Comparison of ENCODE assay signal across 15 cellular contexts in genomic region chr12:93407283-93407962, GRCh38. TPM values are rescaled to one million over a fixed set of nuclear protein-coding genes. Genes with fewer than 3 reads are reported as not detected.
DNase-seq lines count a peak whose midpoint lies in the region; ATAC-seq and TF ChIP-seq lines count a peak whose summit lies in the region.
"Had no signal": no experiment of that assay in that cellular context is flagged by ENCODE, and none has a peak within 500 bp of the region (broad histone marks: within the 10 kb centered on the region; RNA-seq: fewer than 3 reads in every experiment).

No MANE protein-coding gene starts in this region.

- POLR2A ChIA-PET in CD8-positive, alpha-beta T cell (lab: Charles Lee): interaction anchor here (0.8 kb wide), 1 partner anchor 15 kb away, joined by 3 read pairs; no protein-coding TSS in a partner anchor
- POLR2A ChIA-PET in activated CD8-positive, alpha-beta T cell treated with anti-CD3 and anti-CD28 coated beads for 36 hours (lab: Charles Lee): interaction anchor here (1.1 kb wide), 1 partner anchor 14 kb away, joined by 3 read pairs; no protein-coding TSS in a partner anchor

- H3K9me3 ChIP-seq in CD8-positive, alpha-beta T cell (ENCODE audit: low read length): no peaks in the 10 kb centered on the region

- H3K4me3 ChIP-seq in CD8-positive, alpha-beta T cell (ENCODE audit: low read depth, low read length): no peak overlapping the region

- H3K4me1 Mint-ChIP-seq in CD8-positive, alpha-beta T cell (ENCODE audit: low read depth): peaks cover 17% of the 10 kb centered on the region
- peaks cover 39% of the 10 kb centered on the region for H3K4me1 Mint-ChIP-seq in activated CD8-positive, alpha-beta T cell treated with anti-CD3 and anti-CD28 coated beads for 36 hours (ENCODE audit: low read depth)
- peaks cover 8% of the 10 kb centered on the region for H3K4me1 Mint-ChIP-seq in memory B cell

- CTCF ChIA-PET in CD8-positive, alpha-beta T cell (lab: Charles Lee): interaction anchor here (1.0 to 1.2 kb wide), 2 partner anchors 10 to 420 kb away, joined by 4 to 7 read pairs; no protein-coding TSS in a partner anchor
- CTCF ChIA-PET in activated CD8-positive, alpha-beta T cell treated with anti-CD3 and anti-CD28 coated beads for 36 hours (lab: Charles Lee): interaction anchor here (1.3 to 4.3 kb wide), 3 partner anchors 10 to 309 kb away, joined by 5 to 26 read pairs (median 13); no protein-coding TSS in a partner anchor

- H3K27me3 ChIP-seq in CD8-positive, alpha-beta T cell (ENCODE audit: insufficient read depth, low read length): no peaks in the 10 kb centered on the region

- H3K36me3 ChIP-seq in CD8-positive, alpha-beta T cell (ENCODE audit: insufficient read depth, low read length): peaks cover 4% of the 10 kb centered on the region

- no peak for ATAC-seq in CD8-positive, alpha-beta T cell
- ATAC-seq in activated CD8-positive, alpha-beta T cell treated with anti-CD3 and anti-CD28 coated beads for 36 hours: no peak
- ATAC-seq in memory B cell (ENCODE audit: low read depth) (no peak), GM18868 (IDR thresholded peaks at IDR 0.05; ENCODE audit: unreplicated experiment) (no peak), HG03175 (IDR thresholded peaks at IDR 0.05; ENCODE audit: unreplicated experiment) (no peak)

- intact Hi-C loops in CD8-positive, alpha-beta T cell (cut with DNase I, micrococcal nuclease): no loop called here
- intact Hi-C loops in activated CD8-positive, alpha-beta T cell treated with anti-CD3 and anti-CD28 coated beads for 36 hours (cut with micrococcal nuclease): no loop called here

- H3K9me3 Mint-ChIP-seq in CD8-positive, alpha-beta T cell: no peaks in the 10 kb centered on the region
- no peaks in the 10 kb centered on the region for H3K9me3 Mint-ChIP-seq in activated CD8-positive, alpha-beta T cell treated with anti-CD3 and anti-CD28 coated beads for 36 hours
- H3K9me3 Mint-ChIP-seq in memory B cell: no peaks in the 10 kb centered on the region

- H3K4me3 Mint-ChIP-seq in CD8-positive, alpha-beta T cell: no peak overlapping the region
- H3K4me3 Mint-ChIP-seq in activated CD8-positive, alpha-beta T cell treated with anti-CD3 and anti-CD28 coated beads for 36 hours: no peak overlapping the region
- no peak overlapping the region for H3K4me3 Mint-ChIP-seq in memory B cell

- no peaks in the 10 kb centered on the region for H3K27me3 Mint-ChIP-seq in CD8-positive, alpha-beta T cell (ENCODE audit: low read depth)
- H3K27me3 Mint-ChIP-seq in activated CD8-positive, alpha-beta T cell treated with anti-CD3 and anti-CD28 coated beads for 36 hours: no peaks in the 10 kb centered on the region
- no peaks in the 10 kb centered on the region for H3K27me3 Mint-ChIP-seq in memory B cell

- peaks cover 16% of the 10 kb centered on the region for H3K4me1 ChIP-seq in CD8-positive, alpha-beta T cell (ENCODE audit: insufficient read depth, low read length)

- DNase-seq in DMS 273 (lab: John Stamatoyannopoulos, UW; ENCODE audit: unreplicated experiment) (peak; percentile 16), DMS 273 treated with DMSO at 0.1 percent for 48 hours (lab: John Stamatoyannopoulos, UW) (no peak), memory B cell (ENCODE audit: low spot score in 2 of 2) (no peak)
- DNase-seq in CD8-positive, alpha-beta T cell: no peak
- no peak for DNase-seq in activated CD8-positive, alpha-beta T cell treated with anti-CD3 and anti-CD28 coated beads for 36 hours
- DNase-seq in stimulated activated CD4-positive, alpha-beta T cell treated with anti-CD3 and anti-CD28 coated beads, Interleukin-4, amount 100 ng/mL, for 1 hour: no peak
- DNase-seq: activated CD4-positive, alpha-beta T cell treated with anti-CD3 and anti-CD28 coated beads, Interleukin-2, amount 50 U/mL, for 48 hours; COR-L47; HCEC 1CT; head of caudate nucleus; NCI-H2029; NCI-H774 had no signal

- H3K36me3 Mint-ChIP-seq in CD8-positive, alpha-beta T cell: peaks cover 66% of the 10 kb centered on the region
- peaks cover 49% of the 10 kb centered on the region for H3K36me3 Mint-ChIP-seq in activated CD8-positive, alpha-beta T cell treated with anti-CD3 and anti-CD28 coated beads for 36 hours (ENCODE audit: low read depth)
- peaks cover 20% of the 10 kb centered on the region for H3K36me3 Mint-ChIP-seq in memory B cell

- TF ChIP-seq CTCF in CD8-positive, alpha-beta T cell (IDR thresholded peaks at IDR 0.05): no peak
- TF ChIP-seq CTCF in activated CD8-positive, alpha-beta T cell treated with anti-CD3 and anti-CD28 coated beads for 36 hours (IDR thresholded peaks at IDR 0.05): no peak

- peak overlapping the region; percentile 4 for H3K27ac Mint-ChIP-seq in CD8-positive, alpha-beta T cell
- H3K27ac Mint-ChIP-seq in activated CD8-positive, alpha-beta T cell treated with anti-CD3 and anti-CD28 coated beads for 36 hours: peak overlapping the region; percentile 75
- H3K27ac Mint-ChIP-seq in memory B cell: peak overlapping the region; percentile 87

- no peak overlapping the region for H3K27ac ChIP-seq in CD8-positive, alpha-beta T cell (ENCODE audit: low read depth, low read length)
- H3K27ac ChIP-seq: 22Rv1 had no signal

RNA-seq across cellular contexts. Expression of gene NUDT4, which starts 29.7 kb away (rescaled TPM):
- total RNA-seq in CD8-positive, alpha-beta T cell: 100 to 1,000 TPM in 1 of 2 experiments, 10 to 100 TPM in 1; 98.7 to 102 TPM
- total RNA-seq in activated CD8-positive, alpha-beta T cell treated with anti-CD3 and anti-CD28 coated beads for 36 hours: 10 to 100 TPM; 54.9 to 61.9 TPM

RNA-seq across cellular contexts. Expression of gene UBE2N, which starts 34.3 kb away (rescaled TPM):
- total RNA-seq in CD8-positive, alpha-beta T cell: 10 to 100 TPM; 89.5 to 93.6 TPM
- 100 to 1,000 TPM; 186 to 192 TPM for total RNA-seq in activated CD8-positive, alpha-beta T cell treated with anti-CD3 and anti-CD28 coated beads for 36 hours

RNA-seq across cellular contexts. Expression of gene MRPL42, which starts 59.9 kb away (rescaled TPM):
- total RNA-seq in CD8-positive, alpha-beta T cell: 10 to 100 TPM; 31.6 to 33.2 TPM
- total RNA-seq in activated CD8-positive, alpha-beta T cell treated with anti-CD3 and anti-CD28 coated beads for 36 hours: 10 to 100 TPM; 85.6 to 87.6 TPM

Comparison
In these comparisons a context has a peak if more than half of its experiments do, and no peak if none do; other contexts are left out.
1. H3K27ac Mint-ChIP-seq: peak in every context shown above with its lines; median percentile 87 in memory B cell; 75 in activated CD8-positive, alpha-beta T cell treated with anti-CD3 and anti-CD28 coated beads for 36 hours; 4 in CD8-positive, alpha-beta T cell.